13 cellular contexts compared by ENCODE assay signal in genomic region chr10:133359554-133359971, GRCh38. TPM values are rescaled to one million over a fixed set of nuclear protein-coding genes. Genes with fewer than 3 reads are reported as not detected.
DNase-seq lines count a peak whose midpoint lies in the region; ATAC-seq, FAIRE-seq and TF ChIP-seq lines count a peak whose summit lies in the region.
"Had no signal": no experiment of that assay in that cellular context is flagged by ENCODE, and none has a peak within 500 bp of the region (broad histone marks: within the 10 kb centered on the region; RNA-seq: fewer than 3 reads in every experiment).

No MANE protein-coding gene starts in this region.

- no peak for TF ChIP-seq RAD21 in HepG2 (CRISPR knock-in tag; IDR thresholded peaks at IDR 0.05)

- peak; percentile 63 for DNase-seq in COR-L47 (lab: John Stamatoyannopoulos, UW)
- peak; percentile 8 for DNase-seq in PC-3
- peak; percentile 76 for DNase-seq in HepG2 (ENCODE audit: low spot score)
- no peak for DNase-seq in medulla oblongata (ENCODE audit: extremely low spot score)
- DNase-seq: stimulated activated naive CD8-positive, alpha-beta T cell treated with anti-CD3 and anti-CD28 coated beads, Interleukin-15, Interleukin-2, amounts not matched to agents 100 U/mL and 50 U/mL, for 24 hours had no signal

- H3K27ac ChIP-seq in HEK293 (ENCODE audit: extremely low read depth, low read depth, low read length) (no peak overlapping the region), PC-3 (ENCODE audit: low read length) (no peak overlapping the region), HepG2 (ENCODE audit: extremely low read length, insufficient read depth, low read length) (peak overlapping the region; percentile 86)
- H3K27ac ChIP-seq: ascending aorta, SJSA1 had no signal

- H3K27me3 ChIP-seq in PC-3 (ENCODE audit: low read length) (no peaks in the 10 kb centered on the region), HepG2 (ENCODE audit: control insufficient read depth in 1 of 2, insufficient read depth in 2 of 2, low read length in 2 of 2) (no peaks in the 10 kb centered on the region)
- H3K27me3 ChIP-seq: ascending aorta had no signal

- H3K4me3 ChIP-seq in HEK293 (ENCODE audit: low read depth, low read length) (no peak overlapping the region), PC-3 (ENCODE audit: low read length) (no peak overlapping the region), HepG2 (replicated peaks in 1 of 3; ENCODE audit: insufficient read depth in 1 of 3, low read depth in 2 of 3, low read length in 3 of 3) (peak overlapping the region; percentile 35 to 81 (median 53); a peak in 5 of 6 replicates)
- H3K4me3 ChIP-seq: ascending aorta, SJSA1 had no signal

- TF ChIP-seq EP300 in HepG2 (IDR thresholded peaks at IDR 0.05; ENCODE audit: low read depth in 2 of 2, low read length in 2 of 2): no peak; a peak in 1 of 4 replicates
- TF ChIP-seq EP300 in HepG2 (CRISPR knock-in tag; IDR thresholded peaks at IDR 0.05; ENCODE audit: borderline replicate concordance): no peak

- no peak overlapping the region for H3K9ac ChIP-seq in PC-3 (ENCODE audit: low read length)
- peak overlapping the region; percentile 74 for H3K9ac ChIP-seq in HepG2 (ENCODE audit: insufficient read depth, low read depth, low read length)

- peak; percentile 86 for FAIRE-seq in HepG2 (lab: Jason Lieb, UNC)
- FAIRE-seq: H54 had no signal

- ATAC-seq in PC-3: no peak
- peak; percentile 37 for ATAC-seq in HepG2
- no peak for ATAC-seq in HG02981 (IDR thresholded peaks at IDR 0.05; ENCODE audit: unreplicated experiment)
- no peak for ATAC-seq in HG02571 (IDR thresholded peaks at IDR 0.05; ENCODE audit: unreplicated experiment)
- ATAC-seq in GM21786 (IDR thresholded peaks at IDR 0.05; ENCODE audit: unreplicated experiment): no peak
- ATAC-seq: natural killer cell treated with Interleukin-12 subunit alpha and Interleukin-12 subunit beta and Interleukin-15 and Interleukin-18, amount 100 ng/mL, for 72 hours; stimulated activated naive CD8-positive, alpha-beta T cell treated with anti-CD3 and anti-CD28 coated beads, Interleukin-15, Interleukin-2, amounts not matched to agents 100 U/mL and 50 U/mL, for 24 hours had no signal

- in situ Hi-C loops in HepG2 (cut with HindIII; ENCODE audit: extremely low pct_ligation_motif_present, low pct_unique_long_range_greater_than_20kb): no loop called here

- H3K4me2 ChIP-seq in PC-3 (ENCODE audit: low read length): no peak overlapping the region
- H3K4me2 ChIP-seq in HepG2 (ENCODE audit: low read depth, low read length): peak overlapping the region; percentile 95

- intact Hi-C loops in PC-3 (cut with micrococcal nuclease): no loop called here
- intact Hi-C loops in HepG2 (cut with micrococcal nuclease; ENCODE audit: unreplicated experiment): loop anchor here (2.0 kb wide), 1 partner anchor 13 kb away; the partner anchor contains the start of gene ECHS1

- TF ChIP-seq CTCF in HEK293 (tag by site-specific recombination; IDR thresholded peaks at IDR 0.05) (no peak), PC-3 (conservative IDR thresholded peaks at IDR 0.05; ENCODE audit: low read depth, low read length) (no peak), HepG2 (CRISPR knock-in tag; IDR thresholded peaks at IDR 0.05) (no peak)

- BruUV-seq in PC-3 (replicated peaks; lab: Mats Ljungman, UMichigan): no TSS peak
- no TSS peak for BruUV-seq in HepG2 (replicated peaks; lab: Mats Ljungman, UMichigan)

- no peaks in the 10 kb centered on the region for H3F3A ChIP-seq in PC-3 (ENCODE audit: low read length, unreplicated experiment)

- no peaks in the 10 kb centered on the region for H4K20me1 ChIP-seq in PC-3 (ENCODE audit: low read length)
- H4K20me1 ChIP-seq in HepG2 (ENCODE audit: insufficient read depth, low read length): 0 out of 2 replicates have a peak, but pooled peaks cover 5% of the 10 kb centered on the region

- H3K4me1 ChIP-seq in HEK293 (ENCODE audit: control insufficient read depth, insufficient read depth, low read length) (peaks cover 4% of the 10 kb centered on the region; the same call in 1 of the 2 replicates), PC-3 (ENCODE audit: insufficient read depth, low read length) (0 out of 2 replicates have a peak, but pooled peaks cover 4% of the 10 kb centered on the region), HepG2 (ENCODE audit: insufficient read depth, low read length) (peaks cover 38% of the 10 kb centered on the region)

- TF ChIP-seq POLR2A in HepG2 (IDR thresholded peaks at IDR 0.05; ENCODE audit: insufficient read depth in 1 of 2, low read depth in 2 of 2, low read length in 2 of 2): 0 out of 4 replicates have a peak, but pooled peaks of 1 of the 2 experiments have one; percentile 25

- H3K79me2 ChIP-seq in PC-3 (ENCODE audit: low read length): no peaks in the 10 kb centered on the region
- peaks cover 12% of the 10 kb centered on the region for H3K79me2 ChIP-seq in HepG2 (ENCODE audit: insufficient read depth, low read length)

- H3K36me3 ChIP-seq in HEK293 (ENCODE audit: control insufficient read depth in 2 of 2, insufficient read depth in 1 of 2, low read length in 2 of 2): peaks cover 0 to 23% of the 10 kb centered on the region in 2 experiments; a peak in 2 of 3 replicates
- 0 out of 2 replicates have a peak, but pooled peaks cover 3% of the 10 kb centered on the region for H3K36me3 ChIP-seq in PC-3 (ENCODE audit: low read depth, low read length)
- H3K36me3 ChIP-seq in HepG2 (replicated peaks in 1 of 2; ENCODE audit: control insufficient read depth in 1 of 2, insufficient read depth in 2 of 2, low read length in 2 of 2): peaks cover 11 to 35% of the 10 kb centered on the region in 2 experiments; a peak in 4 of 5 replicates

- WGBS in HepG2 (ENCODE audit: low lambda C conversion rate): 0% methylated on average over 6 of the region's 6 CpGs

- H3K9me3 ChIP-seq in HEK293 (ENCODE audit: control insufficient read depth, insufficient read depth, low read depth, low read length): no peaks in the 10 kb centered on the region
- no peaks in the 10 kb centered on the region for H3K9me3 ChIP-seq in PC-3 (ENCODE audit: low read length)
- no peaks in the 10 kb centered on the region for H3K9me3 ChIP-seq in HepG2 (ENCODE audit: low read length)
- H3K9me3 ChIP-seq: ascending aorta, SJSA1 had no signal

- POLR2A ChIA-PET in HEK293 (lab: Yijun Ruan, JAX) (interaction anchor here (1.4 kb wide), 1 partner anchor 13 kb away, joined by 6 read pairs; the partner anchor contains the start of gene ECHS1), PC-3 (lab: Charles Lee; ENCODE audit: unreplicated experiment) (no interaction called here), HepG2 (lab: Yijun Ruan, JAX) (interaction anchor here (1.1 to 5.8 kb wide), 10 partner anchors 9 to 35 kb away, joined by 3 to 124 read pairs (median 14); partner anchors contain the start of genes ECHS1, MTG1, PAOX and PRAP1)

- H3K9me2 ChIP-seq in PC-3 (replicated peaks; ENCODE audit: low read length): no peaks in the 10 kb centered on the region

- H2AFZ ChIP-seq in PC-3 (ENCODE audit: low read length): no peak overlapping the region
- no peak overlapping the region for H2AFZ ChIP-seq in HepG2 (ENCODE audit: low read length)

- CTCF ChIA-PET in HEK293 (lab: Yijun Ruan, JAX) (interaction anchor here (1.0 to 1.2 kb wide), 2 partner anchors 13 to 30 kb away, joined by 3 to 6 read pairs; no protein-coding TSS in a partner anchor), PC-3 (lab: Charles Lee) (no interaction called here), HepG2 (lab: Yijun Ruan, JAX; ENCODE audit: low intra/inter-chr PET ratio, low total read pairs) (no interaction called here)

RNA-seq across cellular contexts. Expression of gene FUOM, which starts 1.7 kb away (rescaled TPM):
- 33.3 and 40.0 TPM in 2 replicates for total RNA-seq in PC-3 (2014; rRNA removed)
- total RNA-seq in HepG2 (2016; rRNA removed; fragmentation: Illumina TruSeq; extraction: Trizol): 60.4 and 64.2 TPM in 2 replicates
- total RNA-seq in HepG2 (2016; cell fraction: cytosol; rRNA removed; fragmentation: Illumina TruSeq; extraction: Trizol; ENCODE audit: low read depth): 57.8 and 71.7 TPM in 2 replicates
- total RNA-seq in HepG2 (2016; cell fraction: insoluble cytoplasmic fraction; rRNA removed; fragmentation: Illumina TruSeq; extraction: Trizol): 67.9 and 76.3 TPM in 2 replicates
- total RNA-seq in HepG2 (2016; cell fraction: membrane; rRNA removed; fragmentation: Illumina TruSeq; extraction: Trizol): 58.7 and 70.4 TPM in 2 replicates
- 36.8 and 40.4 TPM in 2 replicates for total RNA-seq in HepG2 (2016; cell fraction: nucleus; rRNA removed; fragmentation: Illumina TruSeq; extraction: Trizol)
- 27.5 and 29.3 TPM in 2 replicates for polyA plus RNA-seq in HepG2 (2011; rRNA removed)
- polyA plus RNA-seq in HepG2 (2011; cell fraction: cytosol; rRNA removed): 32.4 and 52.6 TPM in 2 replicates
- 38.8 and 43.2 TPM in 2 replicates for polyA plus RNA-seq in HepG2 (2011; cell fraction: nucleus; rRNA removed)
- 14.1 and 20.9 TPM in 2 replicates for polyA plus RNA-seq in HepG2 (2012)
- polyA plus RNA-seq in HepG2 (2016; cell fraction: cytosol; fragmentation: Illumina TruSeq; extraction: Trizol; ENCODE audit: low read depth): 45.1 and 62.7 TPM in 2 replicates
- 61.9 and 62.9 TPM in 2 replicates for polyA plus RNA-seq in HepG2 (2016; cell fraction: insoluble cytoplasmic fraction; fragmentation: Illumina TruSeq; extraction: Trizol; ENCODE audit: low read depth)
- 48.7 and 50.0 TPM in 2 replicates for polyA plus RNA-seq in HepG2 (2016; cell fraction: membrane; fragmentation: Illumina TruSeq; extraction: Trizol; ENCODE audit: low read depth)
- polyA plus RNA-seq in HepG2 (2016; cell fraction: nucleus; fragmentation: Illumina TruSeq; extraction: Trizol; ENCODE audit: insufficient read depth, low read depth): 39.1 and 50.6 TPM in 2 replicates
- polyA minus RNA-seq in HepG2 (2011; rRNA and poly(A)+ RNA removed; ENCODE audit: low replicate concordance): 5.1 and 15.7 TPM in 2 replicates
- polyA minus RNA-seq in HepG2 (2011; cell fraction: cytosol; rRNA and poly(A)+ RNA removed): 4.8 and 6.5 TPM in 2 replicates
- polyA minus RNA-seq in HepG2 (2011; cell fraction: nucleus; rRNA and poly(A)+ RNA removed): 34.6 and 37.3 TPM in 2 replicates

RNA-seq across cellular contexts. Expression of gene PRAP1, which starts 12.4 kb away (rescaled TPM):
- total RNA-seq in PC-3 (2014; rRNA removed) (not detected in 2 replicates), HepG2 (2016; rRNA removed; fragmentation: Illumina TruSeq; extraction: Trizol) (22.4 and 48.2 TPM in 2 replicates)
- 14.5 and 19.5 TPM in 2 replicates for total RNA-seq in HepG2 (2016; cell fraction: cytosol; rRNA removed; fragmentation: Illumina TruSeq; extraction: Trizol; ENCODE audit: low read depth)
- 19.1 and 44.0 TPM in 2 replicates for total RNA-seq in HepG2 (2016; cell fraction: insoluble cytoplasmic fraction; rRNA removed; fragmentation: Illumina TruSeq; extraction: Trizol)
- 12.8 and 15.9 TPM in 2 replicates for total RNA-seq in HepG2 (2016; cell fraction: membrane; rRNA removed; fragmentation: Illumina TruSeq; extraction: Trizol)
- 39.5 and 48.3 TPM in 2 replicates for total RNA-seq in HepG2 (2016; cell fraction: nucleus; rRNA removed; fragmentation: Illumina TruSeq; extraction: Trizol)
- polyA plus RNA-seq in HepG2 (2011; rRNA removed): 20.8 and 26.7 TPM in 2 replicates
- polyA plus RNA-seq in HepG2 (2011; cell fraction: cytosol; rRNA removed): 32.8 and 46.2 TPM in 2 replicates
- polyA plus RNA-seq in HepG2 (2011; cell fraction: nucleus; rRNA removed): 13.6 and 16.7 TPM in 2 replicates
- 18.3 and 22.2 TPM in 2 replicates for polyA plus RNA-seq in HepG2 (2012)
- 25.2 and 25.3 TPM in 2 replicates for polyA plus RNA-seq in HepG2 (2016; cell fraction: cytosol; fragmentation: Illumina TruSeq; extraction: Trizol; ENCODE audit: low read depth)
- polyA plus RNA-seq in HepG2 (2016; cell fraction: insoluble cytoplasmic fraction; fragmentation: Illumina TruSeq; extraction: Trizol; ENCODE audit: low read depth): 31.2 and 35.2 TPM in 2 replicates
- 21.3 and 23.0 TPM in 2 replicates for polyA plus RNA-seq in HepG2 (2016; cell fraction: membrane; fragmentation: Illumina TruSeq; extraction: Trizol; ENCODE audit: low read depth)
- 99.8 and 108 TPM in 2 replicates for polyA plus RNA-seq in HepG2 (2016; cell fraction: nucleus; fragmentation: Illumina TruSeq; extraction: Trizol; ENCODE audit: insufficient read depth, low read depth)
- polyA minus RNA-seq in HepG2 (2011; rRNA and poly(A)+ RNA removed; ENCODE audit: low replicate concordance): 11.2 TPM in 1 of 2 replicates, not detected in the other
- 7.7 and 10.1 TPM in 2 replicates for polyA minus RNA-seq in HepG2 (2011; cell fraction: cytosol; rRNA and poly(A)+ RNA removed)
- 2.6 and 4.7 TPM in 2 replicates for polyA minus RNA-seq in HepG2 (2011; cell fraction: nucleus; rRNA and poly(A)+ RNA removed)
- total RNA-seq: ascending aorta; natural killer cell treated with Interleukin-12 subunit alpha and Interleukin-12 subunit beta and Interleukin-15 and Interleukin-18, amount 100 ng/mL, for 72 hours; SJSA1 had no signal

RNA-seq across cellular contexts. Expression of gene ECHS1, which starts 13.6 kb away (rescaled TPM):
- total RNA-seq in PC-3 (2014; rRNA removed) (114 and 120 TPM in 2 replicates), HepG2 (2016; rRNA removed; fragmentation: Illumina TruSeq; extraction: Trizol) (195 and 233 TPM in 2 replicates)
- total RNA-seq in HepG2 (2016; cell fraction: cytosol; rRNA removed; fragmentation: Illumina TruSeq; extraction: Trizol; ENCODE audit: low read depth): 58.3 and 60.5 TPM in 2 replicates
- total RNA-seq in HepG2 (2016; cell fraction: insoluble cytoplasmic fraction; rRNA removed; fragmentation: Illumina TruSeq; extraction: Trizol): 200 and 225 TPM in 2 replicates
- total RNA-seq in HepG2 (2016; cell fraction: membrane; rRNA removed; fragmentation: Illumina TruSeq; extraction: Trizol): 81.4 and 88.8 TPM in 2 replicates
- total RNA-seq in HepG2 (2016; cell fraction: nucleus; rRNA removed; fragmentation: Illumina TruSeq; extraction: Trizol): 65.2 and 65.6 TPM in 2 replicates
- polyA plus RNA-seq in HepG2 (2011; rRNA removed): 26.4 and 32.7 TPM in 2 replicates
- polyA plus RNA-seq in HepG2 (2011; cell fraction: cytosol; rRNA removed): 39.1 and 41.3 TPM in 2 replicates
- polyA plus RNA-seq in HepG2 (2011; cell fraction: nucleus; rRNA removed): 37.3 and 39.0 TPM in 2 replicates
- polyA plus RNA-seq in HepG2 (2012): 79.9 and 84.4 TPM in 2 replicates
- polyA plus RNA-seq in HepG2 (2016; cell fraction: cytosol; fragmentation: Illumina TruSeq; extraction: Trizol; ENCODE audit: low read depth): 60.4 and 63.0 TPM in 2 replicates
- polyA plus RNA-seq in HepG2 (2016; cell fraction: insoluble cytoplasmic fraction; fragmentation: Illumina TruSeq; extraction: Trizol; ENCODE audit: low read depth): 218 and 228 TPM in 2 replicates
- 63.2 and 68.6 TPM in 2 replicates for polyA plus RNA-seq in HepG2 (2016; cell fraction: membrane; fragmentation: Illumina TruSeq; extraction: Trizol; ENCODE audit: low read depth)
- polyA plus RNA-seq in HepG2 (2016; cell fraction: nucleus; fragmentation: Illumina TruSeq; extraction: Trizol; ENCODE audit: insufficient read depth, low read depth): 101 and 107 TPM in 2 replicates
- polyA minus RNA-seq in HepG2 (2011; rRNA and poly(A)+ RNA removed; ENCODE audit: low replicate concordance): 32.0 and 52.6 TPM in 2 replicates
- polyA minus RNA-seq in HepG2 (2011; cell fraction: cytosol; rRNA and poly(A)+ RNA removed): 27.8 and 30.0 TPM in 2 replicates
- 8.9 and 9.3 TPM in 2 replicates for polyA minus RNA-seq in HepG2 (2011; cell fraction: nucleus; rRNA and poly(A)+ RNA removed)

RNA-seq across cellular contexts. Expression of gene PAOX, which starts 19.5 kb away (rescaled TPM):
- total RNA-seq in PC-3 (2014; rRNA removed) (3.7 and 4.1 TPM in 2 replicates), HepG2 (2016; rRNA removed; fragmentation: Illumina TruSeq; extraction: Trizol) (0.49 and 0.52 TPM in 2 replicates)
- not detected in 2 replicates for total RNA-seq in HepG2 (2016; cell fraction: cytosol; rRNA removed; fragmentation: Illumina TruSeq; extraction: Trizol; ENCODE audit: low read depth)
- total RNA-seq in HepG2 (2016; cell fraction: insoluble cytoplasmic fraction; rRNA removed; fragmentation: Illumina TruSeq; extraction: Trizol): 0.49 and 0.54 TPM in 2 replicates
- 0.12 TPM in 1 of 2 replicates, not detected in the other for total RNA-seq in HepG2 (2016; cell fraction: membrane; rRNA removed; fragmentation: Illumina TruSeq; extraction: Trizol)
- total RNA-seq in HepG2 (2016; cell fraction: nucleus; rRNA removed; fragmentation: Illumina TruSeq; extraction: Trizol): 0.41 and 0.78 TPM in 2 replicates
- 0.77 and 1.1 TPM in 2 replicates for polyA plus RNA-seq in HepG2 (2011; rRNA removed)
- 0.56 and 0.72 TPM in 2 replicates for polyA plus RNA-seq in HepG2 (2011; cell fraction: cytosol; rRNA removed)
- polyA plus RNA-seq in HepG2 (2011; cell fraction: nucleus; rRNA removed): 3.9 and 4.7 TPM in 2 replicates
- 1.2 and 1.4 TPM in 2 replicates for polyA plus RNA-seq in HepG2 (2012)
- polyA plus RNA-seq in HepG2 (2016; cell fraction: cytosol; fragmentation: Illumina TruSeq; extraction: Trizol; ENCODE audit: low read depth): 0.16 TPM in 2 replicates
- 0.50 and 0.56 TPM in 2 replicates for polyA plus RNA-seq in HepG2 (2016; cell fraction: insoluble cytoplasmic fraction; fragmentation: Illumina TruSeq; extraction: Trizol; ENCODE audit: low read depth)
- 0.11 TPM in 1 of 2 replicates, not detected in the other for polyA plus RNA-seq in HepG2 (2016; cell fraction: membrane; fragmentation: Illumina TruSeq; extraction: Trizol; ENCODE audit: low read depth)
- polyA plus RNA-seq in HepG2 (2016; cell fraction: nucleus; fragmentation: Illumina TruSeq; extraction: Trizol; ENCODE audit: insufficient read depth, low read depth): 2.0 and 2.2 TPM in 2 replicates
- polyA minus RNA-seq in HepG2 (2011; rRNA and poly(A)+ RNA removed; ENCODE audit: low replicate concordance): 1.7 TPM in 1 of 2 replicates, not detected in the other
- not detected in 2 replicates for polyA minus RNA-seq in HepG2 (2011; cell fraction: cytosol; rRNA and poly(A)+ RNA removed)
- 0.99 and 1.2 TPM in 2 replicates for polyA minus RNA-seq in HepG2 (2011; cell fraction: nucleus; rRNA and poly(A)+ RNA removed)

RNA-seq across cellular contexts. Expression of gene CALY, which starts 22.9 kb away (rescaled TPM):
- total RNA-seq in PC-3 (2014; rRNA removed) (not detected in 2 replicates), HepG2 (2016; rRNA removed; fragmentation: Illumina TruSeq; extraction: Trizol) (not detected in 2 replicates)
- not detected in 2 replicates for total RNA-seq in HepG2 (2016; cell fraction: cytosol; rRNA removed; fragmentation: Illumina TruSeq; extraction: Trizol; ENCODE audit: low read depth)
- total RNA-seq in HepG2 (2016; cell fraction: insoluble cytoplasmic fraction; rRNA removed; fragmentation: Illumina TruSeq; extraction: Trizol): not detected in 2 replicates
- total RNA-seq in HepG2 (2016; cell fraction: membrane; rRNA removed; fragmentation: Illumina TruSeq; extraction: Trizol): not detected in 2 replicates
- total RNA-seq in HepG2 (2016; cell fraction: nucleus; rRNA removed; fragmentation: Illumina TruSeq; extraction: Trizol): not detected in 2 replicates
- 0.08 and 0.21 TPM in 2 replicates for polyA plus RNA-seq in HepG2 (2011; rRNA removed)
- 0.12 and 0.31 TPM in 2 replicates for polyA plus RNA-seq in HepG2 (2011; cell fraction: cytosol; rRNA removed)
- polyA plus RNA-seq in HepG2 (2011; cell fraction: nucleus; rRNA removed): 0.50 and 0.55 TPM in 2 replicates
- polyA plus RNA-seq in HepG2 (2012): 0.23 and 0.35 TPM in 2 replicates
- not detected in 2 replicates for polyA plus RNA-seq in HepG2 (2016; cell fraction: cytosol; fragmentation: Illumina TruSeq; extraction: Trizol; ENCODE audit: low read depth)
- not detected in 2 replicates for polyA plus RNA-seq in HepG2 (2016; cell fraction: insoluble cytoplasmic fraction; fragmentation: Illumina TruSeq; extraction: Trizol; ENCODE audit: low read depth)
- polyA plus RNA-seq in HepG2 (2016; cell fraction: membrane; fragmentation: Illumina TruSeq; extraction: Trizol; ENCODE audit: low read depth): not detected in 2 replicates
- polyA plus RNA-seq in HepG2 (2016; cell fraction: nucleus; fragmentation: Illumina TruSeq; extraction: Trizol; ENCODE audit: insufficient read depth, low read depth): not detected in 2 replicates
- 0.12 TPM in 1 of 2 replicates, not detected in the other for polyA minus RNA-seq in HepG2 (2011; rRNA and poly(A)+ RNA removed; ENCODE audit: low replicate concordance)
- not detected in 2 replicates for polyA minus RNA-seq in HepG2 (2011; cell fraction: cytosol; rRNA and poly(A)+ RNA removed)
- polyA minus RNA-seq in HepG2 (2011; cell fraction: nucleus; rRNA and poly(A)+ RNA removed): not detected in 2 replicates
- total RNA-seq: ascending aorta; natural killer cell treated with Interleukin-12 subunit alpha and Interleukin-12 subunit beta and Interleukin-15 and Interleukin-18, amount 100 ng/mL, for 72 hours; SJSA1 had no signal

Comparison
In these comparisons a context has a peak if more than half of its experiments do, and no peak if none do; other contexts are left out.
1. H3K4me3 ChIP-seq: peak in HepG2 (3 of 3); none in HEK293 (single experiment) and PC-3 (single experiment).
2. RNA of gene PRAP1, which starts 12.4 kb away (total RNA-seq): 12.8 to 48.3 TPM in HepG2; not detected in PC-3; every median in the first group is over 10 times any median in the second.